Comparison of ENCODE assay signal across 31 cellular contexts in the genomic region with DNA sequence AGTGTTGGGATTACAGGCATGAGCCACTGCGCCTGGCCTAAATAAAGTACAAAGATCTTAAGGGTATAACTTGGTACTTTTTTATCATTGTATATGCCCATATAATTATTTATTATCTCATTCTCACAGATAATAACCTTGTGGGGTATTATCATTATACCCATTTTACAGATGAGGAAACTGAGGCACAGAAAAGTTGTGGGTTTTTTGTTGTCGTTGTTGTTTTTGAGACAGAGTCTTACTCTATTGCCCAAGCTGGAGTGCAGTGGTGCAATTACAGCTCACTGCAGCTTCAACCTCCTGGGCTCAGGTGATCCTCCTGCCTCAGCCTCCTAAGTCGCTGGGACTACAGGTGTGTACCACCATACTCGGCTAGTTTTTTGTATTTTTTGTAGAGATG. TPM values are rescaled to one million over a fixed set of nuclear protein-coding genes. Genes with fewer than 3 reads are reported as not detected.
DNase-seq lines count a peak whose midpoint lies in the region; ATAC-seq, FAIRE-seq and TF ChIP-seq lines count a peak whose summit lies in the region.
"Had no signal": no experiment of that assay in that cellular context is flagged by ENCODE, and none has a peak within 500 bp of the region (broad histone marks: within the 10 kb centered on the region; RNA-seq: fewer than 3 reads in every experiment).

No MANE protein-coding gene starts in this region.

- intact Hi-C loops in HCT116 (cut with micrococcal nuclease) = no loop called here
- intact Hi-C loops in K562 (cut with micrococcal nuclease) = no loop called here
- intact Hi-C loops in right lobe of liver (cut with DNase I) = no loop called here
- intact Hi-C loops in upper lobe of right lung (cut with DNase I) = no loop called here

- TF ChIP-seq EP300 in K562 (IDR thresholded peaks at IDR 0.05; ENCODE audit: low read length) = no peak

- ATAC-seq in HCT116 = no peak
- no peak for ATAC-seq in K562
- ATAC-seq in right lobe of liver = no peak
- ATAC-seq in upper lobe of right lung = no peak
- ATAC-seq in activated CD8-positive, alpha-beta memory T cell treated with anti-CD3 and anti-CD28 coated beads, Interleukin-2, amount 10 ng/mL, durations not matched to agents 7 days and 5 days = no peak
- ATAC-seq: activated CD4-positive, CD25-positive, alpha-beta regulatory T cell treated with anti-CD3 and anti-CD28 coated beads, Interleukin-2, amount 50 U/mL, for 24 hours; gastrocnemius medialis; lower lobe of right lung; stimulated activated naive B cell treated with anti-CD40 and anti-IgM and Interleukin-4, amounts not matched to agents 10 μg/mL and 1 μg/mL and 100 μg/mL, for 72 hours had no signal

- in situ Hi-C loops in K562 (cut with MboI) = no loop called here

- POLR2A ChIA-PET in HCT116 (lab: Charles Lee) = no interaction called here
- POLR2A ChIA-PET in K562 (lab: Yijun Ruan, JAX) = no interaction called here

- no peak overlapping the region for H3K4me3 Mint-ChIP-seq in activated CD8-positive, alpha-beta memory T cell treated with anti-CD3 and anti-CD28 coated beads, Interleukin-2, amount 10 ng/mL, durations not matched to agents 7 days and 5 days
- H3K4me3 Mint-ChIP-seq: activated CD4-positive, alpha-beta memory T cell treated with anti-CD3 and anti-CD28 coated beads for 36 hours; dendritic cell treated with granulocyte-macrophage colony-stimulating factor and Interleukin-4, amounts not matched to agents 40 ng/mL and 50 ng/mL, for 4 days; stimulated activated naive B cell treated with anti-CD40 and anti-IgM and Interleukin-4, amounts not matched to agents 10 μg/mL and 1 μg/mL and 100 μg/mL, for 72 hours; T-helper 1 cell treated with Interleukin-12 subunit alpha and Interleukin-12 subunit beta and Interleukin-4 antibody, amounts not matched to agents 30 μg/mL and 1 μg/mL, for 36 hours had no signal

- H3K79me2 ChIP-seq in HCT116 (ENCODE audit: insufficient read depth, low read length) = peaks cover 37% of the 10 kb centered on the region
- no peaks in the 10 kb centered on the region for H3K79me2 ChIP-seq in K562 (ENCODE audit: control insufficient read depth, insufficient read depth, low read length)

- DNase-seq in HCT116 (ENCODE audit: low read depth, low spot score) (no peak), K562 (ENCODE audit: extremely low read depth in 1 of 4, low spot score in 3 of 4) (no peak), right lobe of liver (no peak), upper lobe of right lung (no peak), NCI-H1105 treated with DMSO at 0.1 percent for 48 hours (lab: John Stamatoyannopoulos, UW) (no peak)
- DNase-seq in activated CD8-positive, alpha-beta memory T cell treated with anti-CD3 and anti-CD28 coated beads, Interleukin-2, amount 10 ng/mL, durations not matched to agents 7 days and 5 days = no peak
- no peak for DNase-seq in activated CD4-positive, alpha-beta T cell treated with anti-CD3 and anti-CD28 coated beads for 1 hour
- DNase-seq: activated CD4-positive, alpha-beta memory T cell treated with anti-CD3 and anti-CD28 coated beads for 36 hours; activated CD8-positive, alpha-beta memory T cell treated with anti-CD3 and anti-CD28 coated beads, Interleukin-2, amount 50 U/mL, for 4 hours; activated naive CD4-positive, alpha-beta T cell; central memory CD4-positive, alpha-beta T cell; DMS53; gastrocnemius medialis; KBM-7; lower lobe of right lung; NCI-H1105; NCI-H1930; NCI-H2171 treated with DMSO at 0.1 percent for 48 hours; NCI-H510A treated with DMSO at 0.1 percent for 48 hours; stimulated activated naive B cell treated with anti-CD40 and anti-IgM and Interleukin-4, amounts not matched to agents 10 μg/mL and 1 μg/mL and 100 μg/mL, for 72 hours had no signal

- H3K27ac Mint-ChIP-seq in activated CD8-positive, alpha-beta memory T cell treated with anti-CD3 and anti-CD28 coated beads, Interleukin-2, amount 10 ng/mL, durations not matched to agents 7 days and 5 days = no peak overlapping the region
- H3K27ac Mint-ChIP-seq: activated CD4-positive, alpha-beta memory T cell treated with anti-CD3 and anti-CD28 coated beads for 36 hours; dendritic cell treated with granulocyte-macrophage colony-stimulating factor and Interleukin-4, amounts not matched to agents 40 ng/mL and 50 ng/mL, for 4 days; stimulated activated naive B cell treated with anti-CD40 and anti-IgM and Interleukin-4, amounts not matched to agents 10 μg/mL and 1 μg/mL and 100 μg/mL, for 72 hours; T-helper 1 cell treated with Interleukin-12 subunit alpha and Interleukin-12 subunit beta and Interleukin-4 antibody, amounts not matched to agents 30 μg/mL and 1 μg/mL, for 36 hours had no signal

- no peaks in the 10 kb centered on the region for H3K9me2 ChIP-seq in HCT116 (ENCODE audit: insufficient read depth)

- H3K4me2 ChIP-seq in HCT116 (ENCODE audit: low read length) = peak overlapping the region; percentile 91
- H3K4me2 ChIP-seq in K562 (ENCODE audit: insufficient read depth, low read length) = no peak overlapping the region

- RAD21 ChIA-PET in HCT116 (lab: Charles Lee; ENCODE audit: low non-redundant PET in 1 of 2, low total read pairs in 2 of 2, uncharacterized antibody in 2 of 2, unreplicated experiment in 2 of 2) = no interaction called here

- H3K36me3 ChIP-seq in HCT116 (ENCODE audit: control insufficient read depth in 1 of 2, insufficient read depth in 2 of 2, low read length in 2 of 2) (peaks cover 8 to 15% of the 10 kb centered on the region in 2 experiments; a peak in 3 of 4 replicates), K562 (ENCODE audit: control insufficient read depth, insufficient read depth, low read length) (no peaks in the 10 kb centered on the region), right lobe of liver (peaks cover 0 to 19% (median 6%) of the 10 kb centered on the region in 4 donors), upper lobe of right lung (no peaks in the 10 kb centered on the region)
- H3K36me3 ChIP-seq: gastrocnemius medialis, lower lobe of right lung, suprapubic skin, vagina had no signal

- no peaks in the 10 kb centered on the region for H3K27me3 ChIP-seq in HCT116 (ENCODE audit: insufficient read depth, low read length)
- peaks cover 3 to 36% of the 10 kb centered on the region in 2 experiments; a peak in 3 of 5 replicates for H3K27me3 ChIP-seq in K562 (ENCODE audit: control insufficient read depth in 2 of 2, insufficient read depth in 2 of 2, low read length in 2 of 2)
- no peaks in the 10 kb centered on the region for H3K27me3 ChIP-seq in right lobe of liver
- peaks cover 3% of the 10 kb centered on the region for H3K27me3 ChIP-seq in upper lobe of right lung
- H3K27me3 ChIP-seq: suprapubic skin, vagina had no signal

- no peaks in the 10 kb centered on the region for H3K9me3 Mint-ChIP-seq in activated CD8-positive, alpha-beta memory T cell treated with anti-CD3 and anti-CD28 coated beads, Interleukin-2, amount 10 ng/mL, durations not matched to agents 7 days and 5 days (ENCODE audit: low read depth)
- H3K9me3 Mint-ChIP-seq: activated CD4-positive, alpha-beta memory T cell treated with anti-CD3 and anti-CD28 coated beads for 36 hours; dendritic cell treated with granulocyte-macrophage colony-stimulating factor and Interleukin-4, amounts not matched to agents 40 ng/mL and 50 ng/mL, for 4 days; nephron; stimulated activated naive B cell treated with anti-CD40 and anti-IgM and Interleukin-4, amounts not matched to agents 10 μg/mL and 1 μg/mL and 100 μg/mL, for 72 hours; T-helper 1 cell treated with Interleukin-12 subunit alpha and Interleukin-12 subunit beta and Interleukin-4 antibody, amounts not matched to agents 30 μg/mL and 1 μg/mL, for 36 hours had no signal

- TF ChIP-seq CTCF in HCT116 (IDR thresholded peaks at IDR 0.05 in 2 of 3, conservative IDR thresholded peaks at IDR 0.05 in 1 of 3; ENCODE audit: borderline replicate concordance in 1 of 3, insufficient read depth in 1 of 3, low read depth in 2 of 3, low read length in 2 of 3) (no peak), K562 (IDR thresholded peaks at IDR 0.05 in 2 of 3, conservative IDR thresholded peaks at IDR 0.05 in 1 of 3; ENCODE audit: insufficient read depth in 2 of 3, low read depth in 1 of 3, low read length in 3 of 3) (no peak), right lobe of liver (IDR thresholded peaks at IDR 0.05) (no peak), upper lobe of right lung (IDR thresholded peaks at IDR 0.05) (no peak)

- FAIRE-seq in K562 (lab: Jason Lieb, UNC) = no peak
- FAIRE-seq: GM12891, TTC549 had no signal

- H3K36me3 Mint-ChIP-seq in activated CD8-positive, alpha-beta memory T cell treated with anti-CD3 and anti-CD28 coated beads, Interleukin-2, amount 10 ng/mL, durations not matched to agents 7 days and 5 days = no peaks in the 10 kb centered on the region
- H3K36me3 Mint-ChIP-seq: activated CD4-positive, alpha-beta memory T cell treated with anti-CD3 and anti-CD28 coated beads for 36 hours; stimulated activated naive B cell treated with anti-CD40 and anti-IgM and Interleukin-4, amounts not matched to agents 10 μg/mL and 1 μg/mL and 100 μg/mL, for 72 hours had no signal

- CTCF ChIA-PET in HCT116 (lab: Charles Lee) (no interaction called here), K562 (lab: Yijun Ruan, JAX; ENCODE audit: low intra/inter-chr PET ratio) (no interaction called here)
- CTCF ChIA-PET in activated CD8-positive, alpha-beta memory T cell treated with anti-CD3 and anti-CD28 coated beads, Interleukin-2, amount 10 ng/mL, durations not matched to agents 7 days and 5 days (lab: Charles Lee) = interaction anchor here (1.2 to 1.3 kb wide), 2 partner anchors 12 to 232 kb away, joined by 3 read pairs; no protein-coding TSS in a partner anchor

- H3K4me1 ChIP-seq in HCT116 (ENCODE audit: control insufficient read depth in 1 of 2, insufficient read depth in 2 of 2, low read length in 2 of 2) = peaks cover 52 to 65% of the 10 kb centered on the region in 2 experiments
- H3K4me1 ChIP-seq in K562 (replicated peaks in 1 of 2; ENCODE audit: control insufficient read depth in 2 of 2, insufficient read depth in 2 of 2, low read length in 2 of 2) = peaks cover 8 to 19% of the 10 kb centered on the region in 2 experiments; a peak in 3 of 5 replicates
- H3K4me1 ChIP-seq in right lobe of liver = peaks cover 0 to 59% (median 15%) of the 10 kb centered on the region in 4 donors
- peaks cover 25% of the 10 kb centered on the region for H3K4me1 ChIP-seq in upper lobe of right lung

- H3K4me1 Mint-ChIP-seq in activated CD8-positive, alpha-beta memory T cell treated with anti-CD3 and anti-CD28 coated beads, Interleukin-2, amount 10 ng/mL, durations not matched to agents 7 days and 5 days = peaks cover 23% of the 10 kb centered on the region

- H3K9me1 ChIP-seq in K562 (ENCODE audit: control insufficient read depth, insufficient read depth, low read length) = no peaks in the 10 kb centered on the region

- TF ChIP-seq POLR2A in HCT116 (IDR thresholded peaks at IDR 0.05; ENCODE audit: borderline replicate concordance, extremely low read depth, insufficient read depth, insufficient read length) (no peak), K562 (conservative IDR thresholded peaks at IDR 0.05) (no peak), right lobe of liver (IDR thresholded peaks at IDR 0.05) (no peak)

- TF ChIP-seq RAD21 in HCT116 (IDR thresholded peaks at IDR 0.05; ENCODE audit: low read depth) (no peak), K562 (CRISPR knock-in tag; conservative IDR thresholded peaks at IDR 0.05 in 1 of 2, IDR thresholded peaks at IDR 0.05 in 1 of 2) (no peak)

- no peaks in the 10 kb centered on the region for H4K20me1 ChIP-seq in HCT116 (ENCODE audit: insufficient read depth)
- H4K20me1 ChIP-seq in K562 (replicated peaks; ENCODE audit: control insufficient read depth, insufficient read depth, low read length) = no peaks in the 10 kb centered on the region; the same call in 1 of the 2 replicates

- no peak overlapping the region for H3K27ac ChIP-seq in HCT116 (ENCODE audit: low read depth, low read length)
- no peak overlapping the region for H3K27ac ChIP-seq in K562 (ENCODE audit: extremely low read depth, low read depth, low read length)
- peak overlapping the region; percentile 82 to 97 (median 90) for H3K27ac ChIP-seq in right lobe of liver
- peak overlapping the region; percentile 11 for H3K27ac ChIP-seq in upper lobe of right lung
- H3K27ac ChIP-seq: BLaER1 treated with 17β-estradiol and CSF1 and Interleukin-3, amounts not matched to agents 10 nM and 100 nM; gastrocnemius medialis; SK-N-MC; vagina had no signal

- H3K4me3 ChIP-seq in HCT116 (replicated peaks in 1 of 2; ENCODE audit: low read depth in 1 of 2, low read length in 2 of 2) = no peak overlapping the region
- H3K4me3 ChIP-seq in K562 = no peak overlapping the region
- no peak overlapping the region for H3K4me3 ChIP-seq in right lobe of liver
- no peak overlapping the region for H3K4me3 ChIP-seq in upper lobe of right lung
- H3K4me3 ChIP-seq: BLaER1 treated with 17β-estradiol and CSF1 and Interleukin-3, amounts not matched to agents 10 nM and 100 nM; gastrocnemius medialis; lower lobe of right lung; SK-N-MC; suprapubic skin; vagina had no signal

- H3K9me3 ChIP-seq in HCT116 (ENCODE audit: control insufficient read depth in 1 of 2, insufficient read depth in 1 of 2, low read depth in 1 of 2, low read length in 2 of 2) (no peaks in the 10 kb centered on the region), K562 (replicated peaks; ENCODE audit: control insufficient read depth, insufficient read depth, low read depth, low read length) (no peaks in the 10 kb centered on the region), right lobe of liver (no peaks in the 10 kb centered on the region), upper lobe of right lung (no peaks in the 10 kb centered on the region)
- H3K9me3 ChIP-seq: BLaER1 treated with 17β-estradiol and CSF1 and Interleukin-3, amounts not matched to agents 10 nM and 100 nM; gastrocnemius medialis; lower lobe of right lung; suprapubic skin; vagina had no signal

- BruUV-seq in HCT116 (replicated peaks; lab: Mats Ljungman, UMichigan) (no TSS peak), K562 (replicated peaks; lab: Mats Ljungman, UMichigan) (no TSS peak)

- H3K9ac ChIP-seq in HCT116 (ENCODE audit: low read length) (no peak overlapping the region), K562 (ENCODE audit: insufficient read depth in 1 of 2, low read depth in 2 of 2, low read length in 2 of 2) (no peak overlapping the region)
- H3K9ac ChIP-seq: BLaER1 treated with 17β-estradiol and CSF1 and Interleukin-3, amounts not matched to agents 10 nM and 100 nM had no signal

- H3K27me3 Mint-ChIP-seq in activated CD8-positive, alpha-beta memory T cell treated with anti-CD3 and anti-CD28 coated beads, Interleukin-2, amount 10 ng/mL, durations not matched to agents 7 days and 5 days = peaks cover 4% of the 10 kb centered on the region
- H3K27me3 Mint-ChIP-seq: activated CD4-positive, alpha-beta memory T cell treated with anti-CD3 and anti-CD28 coated beads for 36 hours had no signal

- WGBS in K562 (ENCODE audit: insufficient coverage, low coverage, missing lambda C conversion rate) = 24% methylated on average over 4 of the region's 4 CpGs
- 98% methylated on average over 4 of the region's 4 CpGs for WGBS in right lobe of liver (ENCODE audit: insufficient coverage, low coverage, low lambda C conversion rate, missing lambda C conversion rate)

- H2AFZ ChIP-seq in HCT116 (ENCODE audit: low read depth, low read length, poor library complexity, severe bottlenecking) = no peak overlapping the region
- H2AFZ ChIP-seq in K562 (ENCODE audit: low read depth, low read length) = no peak overlapping the region

RNA-seq across cellular contexts. Expression of a gene that starts 4.1 kb away (rescaled TPM):
- total RNA-seq in HCT116 (2021; ENCODE audit: unreplicated experiment) (19.7 TPM), K562 (2014; rRNA removed) (1.4 TPM in 1 of 2 replicates, not detected in the other), K562 (2014; rRNA removed; fragmentation: Illumina TruSeq; extraction: Trizol) (0.04 and 0.06 TPM in 2 replicates), K562 (2015; rRNA removed; fragmentation: Illumina TruSeq; extraction: Trizol) (0.07 TPM in 1 of 2 replicates, not detected in the other), K562 (2021) (0.27 and 0.34 TPM in 2 replicates), right lobe of liver (10 to 100 TPM; 15.9 to 65.4 (median 38.6) TPM), upper lobe of right lung (62.5 TPM)
- 15.5 and 16.8 TPM in 2 replicates for polyA plus RNA-seq in HCT116 (2012)
- 0.30 and 0.32 TPM in 2 replicates for total RNA-seq in K562 (2011; cell fraction: chromatin; rRNA removed; ENCODE audit: low replicate concordance)
- total RNA-seq in K562 (2011; cell fraction: nucleolus; rRNA removed) = under 0.01 and 0.39 TPM in 2 replicates
- total RNA-seq in K562 (2011; cell fraction: nucleoplasm; rRNA removed) = 0.31 and 0.59 TPM in 2 replicates
- polyA plus RNA-seq in K562 (2011; rRNA removed) (0.14 and 0.16 TPM in 2 replicates), K562 (2014; fragmentation: Illumina TruSeq; extraction: Trizol) (0.03 and 0.19 TPM in 2 replicates), K562 (2014; fragmentation: Nextera tagmentation; extraction: Ambion mirVana) (under 1 TPM in 1 of 2 experiments, not detected in 1; 0.18 TPM), K562 (2014; rRNA removed) (0.09 TPM in 1 of 2 replicates, not detected in the other)
- 0.03 and 0.13 TPM in 2 replicates for polyA plus RNA-seq in K562 (2011; cell fraction: cytosol; rRNA removed)
- polyA plus RNA-seq in K562 (2011; cell fraction: nucleus; rRNA removed) = 0.40 and 0.88 TPM in 2 replicates
- 0.04 and 0.09 TPM in 2 replicates for polyA plus RNA-seq in K562 (2012)
- 0.04 TPM in 1 of 2 replicates, not detected in the other for polyA minus RNA-seq in K562 (2011; rRNA and poly(A)+ RNA removed)
- polyA minus RNA-seq in K562 (2011; cell fraction: cytosol; rRNA and poly(A)+ RNA removed) = 0.27 TPM in 1 of 2 replicates, not detected in the other
- 0.11 and 0.13 TPM in 2 replicates for polyA minus RNA-seq in K562 (2011; cell fraction: nucleus; rRNA and poly(A)+ RNA removed)
- total RNA-seq in activated CD8-positive, alpha-beta memory T cell treated with anti-CD3 and anti-CD28 coated beads, Interleukin-2, amount 10 ng/mL, durations not matched to agents 7 days and 5 days = under 1 TPM; 0.37 to 0.70 TPM
- total RNA-seq: osteoblast had no signal

RNA-seq across cellular contexts. Expression of a gene that starts 24.8 kb away (rescaled TPM):
- total RNA-seq in HCT116 (2021; ENCODE audit: unreplicated experiment) = 12.3 TPM
- polyA plus RNA-seq in HCT116 (2012) = 12.9 and 13.8 TPM in 2 replicates
- 3.5 and 4.6 TPM in 2 replicates for total RNA-seq in K562 (2011; cell fraction: chromatin; rRNA removed; ENCODE audit: low replicate concordance)
- 1.7 and 2.0 TPM in 2 replicates for total RNA-seq in K562 (2011; cell fraction: nucleolus; rRNA removed)
- 3.4 and 5.6 TPM in 2 replicates for total RNA-seq in K562 (2011; cell fraction: nucleoplasm; rRNA removed)
- 1.4 and 1.6 TPM in 2 replicates for total RNA-seq in K562 (2014; rRNA removed)
- total RNA-seq in K562 (2014; rRNA removed; fragmentation: Illumina TruSeq; extraction: Trizol) = 1.2 and 1.6 TPM in 2 replicates
- 0.54 and 0.68 TPM in 2 replicates for total RNA-seq in K562 (2015; rRNA removed; fragmentation: Illumina TruSeq; extraction: Trizol)
- total RNA-seq in K562 (2021) = 1.4 and 2.0 TPM in 2 replicates
- polyA plus RNA-seq in K562 (2011; rRNA removed) = 1.5 and 2.4 TPM in 2 replicates
- 1.1 and 2.3 TPM in 2 replicates for polyA plus RNA-seq in K562 (2011; cell fraction: cytosol; rRNA removed)
- 1.2 and 1.7 TPM in 2 replicates for polyA plus RNA-seq in K562 (2011; cell fraction: nucleus; rRNA removed)
- 1.4 and 2.7 TPM in 2 replicates for polyA plus RNA-seq in K562 (2012)
- 1.9 and 2.2 TPM in 2 replicates for polyA plus RNA-seq in K562 (2014; fragmentation: Illumina TruSeq; extraction: Trizol)
- polyA plus RNA-seq in K562 (2014; fragmentation: Nextera tagmentation; extraction: Ambion mirVana) = 1 to 10 TPM; 1.7 to 2.0 TPM
- polyA plus RNA-seq in K562 (2014; rRNA removed) = 1.7 TPM in 2 replicates
- 2.3 and 2.7 TPM in 2 replicates for polyA minus RNA-seq in K562 (2011; rRNA and poly(A)+ RNA removed)
- 1.0 and 1.8 TPM in 2 replicates for polyA minus RNA-seq in K562 (2011; cell fraction: cytosol; rRNA and poly(A)+ RNA removed)
- 0.40 and 1.1 TPM in 2 replicates for polyA minus RNA-seq in K562 (2011; cell fraction: nucleus; rRNA and poly(A)+ RNA removed)
- total RNA-seq in right lobe of liver = 1 to 10 TPM; 1.6 to 8.0 (median 3.1) TPM
- total RNA-seq in upper lobe of right lung = 13.3 TPM
- total RNA-seq in activated CD8-positive, alpha-beta memory T cell treated with anti-CD3 and anti-CD28 coated beads, Interleukin-2, amount 10 ng/mL, durations not matched to agents 7 days and 5 days = 1 to 10 TPM; 1.7 to 2.5 TPM

RNA-seq across cellular contexts. Expression of a gene that starts 56.0 kb away (rescaled TPM):
- total RNA-seq in HCT116 (2021; ENCODE audit: unreplicated experiment) = 80.6 TPM
- 32.8 and 39.9 TPM in 2 replicates for polyA plus RNA-seq in HCT116 (2012)
- 127 and 201 TPM in 2 replicates for total RNA-seq in K562 (2011; cell fraction: chromatin; rRNA removed; ENCODE audit: low replicate concordance)
- 62.0 and 71.8 TPM in 2 replicates for total RNA-seq in K562 (2011; cell fraction: nucleolus; rRNA removed)
- 97.2 and 112 TPM in 2 replicates for total RNA-seq in K562 (2011; cell fraction: nucleoplasm; rRNA removed)
- 16.4 and 25.1 TPM in 2 replicates for total RNA-seq in K562 (2014; rRNA removed)
- total RNA-seq in K562 (2014; rRNA removed; fragmentation: Illumina TruSeq; extraction: Trizol) = 17.6 and 22.0 TPM in 2 replicates
- total RNA-seq in K562 (2015; rRNA removed; fragmentation: Illumina TruSeq; extraction: Trizol) = 21.6 and 23.6 TPM in 2 replicates
- total RNA-seq in K562 (2021) = 38.2 and 40.6 TPM in 2 replicates
- 26.8 and 44.3 TPM in 2 replicates for polyA plus RNA-seq in K562 (2011; rRNA removed)
- polyA plus RNA-seq in K562 (2011; cell fraction: cytosol; rRNA removed) = 16.8 and 22.3 TPM in 2 replicates
- 94.4 and 103 TPM in 2 replicates for polyA plus RNA-seq in K562 (2011; cell fraction: nucleus; rRNA removed)
- polyA plus RNA-seq in K562 (2012) = 20.5 and 23.7 TPM in 2 replicates
- polyA plus RNA-seq in K562 (2014; fragmentation: Illumina TruSeq; extraction: Trizol) = 26.5 and 36.4 TPM in 2 replicates
- 10 to 100 TPM in 1 of 2 experiments, 1 to 10 TPM in 1; 9.4 to 13.7 TPM for polyA plus RNA-seq in K562 (2014; fragmentation: Nextera tagmentation; extraction: Ambion mirVana)
- polyA plus RNA-seq in K562 (2014; rRNA removed) = 20.8 and 21.5 TPM in 2 replicates
- polyA minus RNA-seq in K562 (2011; rRNA and poly(A)+ RNA removed) = 50.1 and 70.2 TPM in 2 replicates
- polyA minus RNA-seq in K562 (2011; cell fraction: cytosol; rRNA and poly(A)+ RNA removed) = 29.9 and 31.9 TPM in 2 replicates
- 32.2 and 47.7 TPM in 2 replicates for polyA minus RNA-seq in K562 (2011; cell fraction: nucleus; rRNA and poly(A)+ RNA removed)
- total RNA-seq in right lobe of liver = 10 to 100 TPM; 13.5 to 44.9 (median 29.9) TPM
- total RNA-seq in upper lobe of right lung = 96.3 TPM
- 10 to 100 TPM; 79.6 to 83.5 TPM for total RNA-seq in activated CD8-positive, alpha-beta memory T cell treated with anti-CD3 and anti-CD28 coated beads, Interleukin-2, amount 10 ng/mL, durations not matched to agents 7 days and 5 days

Comparison
In these comparisons a context has a peak if more than half of its experiments do, and no peak if none do; other contexts are left out.
1. H3K27ac ChIP-seq: peak in right lobe of liver (3 of 3) and upper lobe of right lung (single experiment); none in HCT116 (single experiment) and K562 (single experiment).